25 cellular contexts compared by ENCODE assay signal in the genomic region with DNA sequence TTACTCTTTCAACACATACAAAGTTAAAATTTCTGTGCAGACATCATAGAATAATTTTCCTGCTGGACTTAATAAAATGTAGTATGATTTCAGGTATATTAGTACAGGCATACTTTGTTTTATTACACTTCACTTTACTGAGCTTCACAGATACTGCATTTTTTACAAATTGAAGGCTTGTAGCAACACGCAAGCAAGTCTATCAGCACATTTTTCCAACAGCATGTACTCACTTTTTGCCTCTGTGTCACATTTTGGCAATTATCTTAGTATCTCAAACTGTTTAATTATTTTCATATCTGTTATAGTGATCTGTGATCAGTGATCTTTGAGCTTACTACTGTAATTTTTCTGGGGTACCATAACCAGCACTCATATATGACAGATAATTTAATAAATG. TPM values are rescaled to one million over a fixed set of nuclear protein-coding genes. Genes with fewer than 3 reads are reported as not detected.
"Had no signal": no experiment of that assay in that cellular context is flagged by ENCODE, and none has a peak within 500 bp of the region (broad histone marks: within the 10 kb centered on the region; RNA-seq: fewer than 3 reads in every experiment).

No MANE protein-coding gene starts in this region.

- H3K4me3 ChIP-seq: adrenal gland, dorsolateral prefrontal cortex, gastrocnemius medialis, left ventricle myocardium inferior, transverse colon, vagina had no signal

- H3K79me2 ChIP-seq: parathyroid adenoma had no signal

- H3K27me3 Mint-ChIP-seq: activated naive CD4-positive, alpha-beta T cell treated with anti-CD3 and anti-CD28 coated beads, Interleukin-2, amount 50 U/mL, for 24 hours had no signal

- H3K4me3 Mint-ChIP-seq: activated naive CD4-positive, alpha-beta T cell treated with anti-CD3 and anti-CD28 coated beads, Interleukin-2, amount 50 U/mL, for 24 hours; naive thymus-derived CD8-positive, alpha-beta T cell had no signal

- H2AFZ ChIP-seq: parathyroid adenoma had no signal

- H3K36me3 Mint-ChIP-seq: activated naive CD4-positive, alpha-beta T cell treated with anti-CD3 and anti-CD28 coated beads, Interleukin-2, amount 50 U/mL, for 24 hours had no signal

- H3K27ac ChIP-seq: adrenal gland, dorsolateral prefrontal cortex, gastrocnemius medialis, left ventricle myocardium inferior, neutrophil, parathyroid adenoma, transverse colon, vagina, WERI-Rb-1 had no signal

- H3K27ac Mint-ChIP-seq: activated naive CD4-positive, alpha-beta T cell treated with anti-CD3 and anti-CD28 coated beads, Interleukin-2, amount 50 U/mL, for 24 hours; naive thymus-derived CD8-positive, alpha-beta T cell had no signal

- H3K4me1 Mint-ChIP-seq: activated naive CD4-positive, alpha-beta T cell treated with anti-CD3 and anti-CD28 coated beads, Interleukin-2, amount 50 U/mL, for 24 hours; naive thymus-derived CD8-positive, alpha-beta T cell had no signal

- H3K4me1 ChIP-seq: adrenal gland, gastrocnemius medialis, left ventricle myocardium inferior, parathyroid adenoma had no signal

- H3K9me3 ChIP-seq: adrenal gland, gastrocnemius medialis, neutrophil, transverse colon, vagina had no signal

- H3K36me3 ChIP-seq: adrenal gland, gastrocnemius medialis, left ventricle myocardium inferior, neutrophil, transverse colon, vagina, WERI-Rb-1 had no signal

- DNase-seq: activated CD4-positive, alpha-beta T cell treated with anti-CD3 and anti-CD28 coated beads for 1 hour; activated CD8-positive, alpha-beta memory T cell treated with anti-CD3 and anti-CD28 coated beads for 24 hours; activated CD8-positive, alpha-beta memory T cell treated with anti-CD3 and anti-CD28 coated beads, Interleukin-2, amount 50 U/mL, for 48 hours; activated gamma-delta T cell; adrenal gland; dorsolateral prefrontal cortex; gastrocnemius medialis; head of caudate nucleus; left ventricle myocardium inferior; mesendoderm; naive thymus-derived CD8-positive, alpha-beta T cell; stimulated activated CD4-positive, alpha-beta T cell treated with anti-CD3 and anti-CD28 coated beads, Interleukin-1b, Interleukin-23, amount 100 ng/mL, for 48 hours; stimulated activated CD8-positive, alpha-beta memory T cell treated with anti-CD3 and anti-CD28 coated beads, Interleukin-4, amount 100 ng/mL, for 48 hours; stimulated activated naive CD4-positive, alpha-beta T cell; T-helper 2 cell; transverse colon; WERI-Rb-1 had no signal

- H3K27me3 ChIP-seq: adrenal gland, dorsolateral prefrontal cortex, gastrocnemius medialis, neutrophil, transverse colon, vagina had no signal

- ATAC-seq: gastrocnemius medialis; naive thymus-derived CD8-positive, alpha-beta T cell; sciatic nerve had no signal

RNA-seq across cellular contexts. Expression of a gene that starts 44.5 kb away (rescaled TPM):
- total RNA-seq: cardiac septum; epithelial cell of proximal tubule; left ventricle myocardium inferior; naive thymus-derived CD8-positive, alpha-beta T cell; subcutaneous adipose tissue; transverse colon had no signal
- polyA plus RNA-seq: adrenal gland had no signal
